ENCODE assay signal across 14 cellular contexts in genomic region chr4:576245-576821, GRCh38. TPM values are rescaled to one million over a fixed set of nuclear protein-coding genes. Genes with fewer than 3 reads are reported as not detected.
DNase-seq lines count a peak whose midpoint lies in the region; ATAC-seq, FAIRE-seq and TF ChIP-seq lines count a peak whose summit lies in the region.
"Had no signal": no experiment of that assay in that cellular context is flagged by ENCODE, and none has a peak within 500 bp of the region (broad histone marks: within the 10 kb centered on the region; RNA-seq: fewer than 3 reads in every experiment).

Gene TMEM271 (minus strand): TSS chr4:576295. CDS start chr4:576062, 233 bp downstream.

- no peak for ATAC-seq in central memory CD8-positive, alpha-beta T cell (replicated peaks; ENCODE audit: extremely low read depth, poor library complexity, severe bottlenecking)
- ATAC-seq in naive thymus-derived CD4-positive, alpha-beta T cell = no peak
- no peak for ATAC-seq in GM19395 (IDR thresholded peaks at IDR 0.05; ENCODE audit: unreplicated experiment)
- ATAC-seq: heart right ventricle had no signal

- CTCF ChIA-PET in naive thymus-derived CD4-positive, alpha-beta T cell (lab: Charles Lee) = no interaction called here

- no peak within 1 kb of the TSS for H3K27ac ChIP-seq in naive thymus-derived CD4-positive, alpha-beta T cell (ENCODE audit: low read depth, low read length)
- no peak within 1 kb of the TSS for H3K27ac ChIP-seq in small intestine (ENCODE audit: low read depth in 1 of 2, low read length in 1 of 2)
- H3K27ac ChIP-seq: ascending aorta, heart right ventricle, sigmoid colon had no signal

- TF ChIP-seq CTCF in HFFc6 (IDR thresholded peaks at IDR 0.05) = no peak

- peaks cover 35% of the 10 kb centered on the region for H3K27me3 Mint-ChIP-seq in HFFc6 (ENCODE audit: insufficient read depth)
- H3K27me3 Mint-ChIP-seq in central memory CD8-positive, alpha-beta T cell = peaks cover 82% of the 10 kb centered on the region
- peaks cover 54 to 72% (median 66%) of the 10 kb centered on the region in 5 donors for H3K27me3 Mint-ChIP-seq in naive thymus-derived CD4-positive, alpha-beta T cell

- no peak for FAIRE-seq in small intestine (lab: Jason Lieb, UNC)
- FAIRE-seq: A204.1 had no signal

- H3K36me3 ChIP-seq in naive thymus-derived CD4-positive, alpha-beta T cell (ENCODE audit: control insufficient read depth in 2 of 3, insufficient read depth in 3 of 3, low read length in 3 of 3) = no peaks in the 10 kb centered on the region
- H3K36me3 ChIP-seq in small intestine (ENCODE audit: control insufficient read depth in 2 of 2, insufficient read depth in 2 of 2, low read length in 2 of 2) = no peaks in the 10 kb centered on the region
- H3K36me3 ChIP-seq: ascending aorta, heart right ventricle, sigmoid colon had no signal

- no peak within 1 kb of the TSS for H3K27ac Mint-ChIP-seq in HFFc6
- H3K27ac Mint-ChIP-seq in central memory CD8-positive, alpha-beta T cell (ENCODE audit: low read depth) = no peak within 1 kb of the TSS
- peak within 1 kb of the TSS in 1 of 9 donors; percentile 80 for H3K27ac Mint-ChIP-seq in naive thymus-derived CD4-positive, alpha-beta T cell

- peaks cover 0 to 4% (median 0%) of the 10 kb centered on the region in 3 experiments for H3K9me3 ChIP-seq in naive thymus-derived CD4-positive, alpha-beta T cell (ENCODE audit: control insufficient read depth in 2 of 3, low read length in 3 of 3)
- no peaks in the 10 kb centered on the region for H3K9me3 ChIP-seq in small intestine (ENCODE audit: control insufficient read depth, low read depth)
- H3K9me3 ChIP-seq: ascending aorta, heart right ventricle, sigmoid colon had no signal

- no peaks in the 10 kb centered on the region for H3K4me1 ChIP-seq in naive thymus-derived CD4-positive, alpha-beta T cell (ENCODE audit: control insufficient read depth in 2 of 2, insufficient read depth in 2 of 2, low read length in 2 of 2)
- H3K4me1 ChIP-seq in small intestine (ENCODE audit: control insufficient read depth in 2 of 2, insufficient read depth in 1 of 2, low read depth in 1 of 2, low read length in 1 of 2) = no peaks in the 10 kb centered on the region
- H3K4me1 ChIP-seq: ascending aorta had no signal

- peak; percentile 8 for DNase-seq in NCI-H1105 treated with DMSO at 0.1 percent for 48 hours (lab: John Stamatoyannopoulos, UW)
- no peak for DNase-seq in NCI-H1105 (lab: John Stamatoyannopoulos, UW)
- no peak for DNase-seq in HFFc6
- DNase-seq in central memory CD8-positive, alpha-beta T cell (ENCODE audit: low spot score in 2 of 2) = no peak
- no peak for DNase-seq in naive thymus-derived CD4-positive, alpha-beta T cell
- no peak for DNase-seq in small intestine
- DNase-seq in SHP77 (lab: John Stamatoyannopoulos, UW) = no peak
- DNase-seq: heart right ventricle, NCI-H2029 treated with DMSO at 0.1 percent for 48 hours, sigmoid colon, T1000 had no signal

- H3K4me1 Mint-ChIP-seq in HFFc6 (ENCODE audit: low read depth) = peaks cover 13% of the 10 kb centered on the region
- peaks cover 5% of the 10 kb centered on the region for H3K4me1 Mint-ChIP-seq in central memory CD8-positive, alpha-beta T cell
- H3K4me1 Mint-ChIP-seq in naive thymus-derived CD4-positive, alpha-beta T cell = peaks cover 5 to 18% (median 13%) of the 10 kb centered on the region in 7 donors

- no peak within 1 kb of the TSS for H3K4me3 ChIP-seq in naive thymus-derived CD4-positive, alpha-beta T cell (ENCODE audit: low read length)
- peak within 1 kb of the TSS in 1 of 2 donors; percentile 6 for H3K4me3 ChIP-seq in small intestine (ENCODE audit: low read depth in 1 of 2, low read length in 2 of 2)
- H3K4me3 ChIP-seq: ascending aorta had no signal

- WGBS in small intestine, 3 donors = 3 to 7% (median 6%) methylated on average over 5 to 60 of the region's 60 CpGs

- intact Hi-C loops in naive thymus-derived CD4-positive, alpha-beta T cell (cut with micrococcal nuclease) = no loop called here

- H3K36me3 Mint-ChIP-seq in HFFc6 (ENCODE audit: low read depth) = no peaks in the 10 kb centered on the region; the same call in 1 of the 2 replicates
- peaks cover 1% of the 10 kb centered on the region for H3K36me3 Mint-ChIP-seq in central memory CD8-positive, alpha-beta T cell (ENCODE audit: insufficient read depth)
- H3K36me3 Mint-ChIP-seq in naive thymus-derived CD4-positive, alpha-beta T cell = peaks cover 0 to 11% (median 4%) of the 10 kb centered on the region in 5 donors

- peaks cover 0 to 4% of the 10 kb centered on the region in 2 donors for H3K27me3 ChIP-seq in naive thymus-derived CD4-positive, alpha-beta T cell (ENCODE audit: control insufficient read depth in 2 of 2, insufficient read depth in 2 of 2, low read length in 2 of 2)
- peaks cover 27 to 52% of the 10 kb centered on the region in 2 donors for H3K27me3 ChIP-seq in small intestine (ENCODE audit: control insufficient read depth in 2 of 2, insufficient read depth in 2 of 2, low read length in 2 of 2)

- peaks cover 11% of the 10 kb centered on the region; the same call in 1 of the 2 replicates for H3K9me3 Mint-ChIP-seq in HFFc6
- H3K9me3 Mint-ChIP-seq in central memory CD8-positive, alpha-beta T cell = peaks cover 6% of the 10 kb centered on the region
- H3K9me3 Mint-ChIP-seq in naive thymus-derived CD4-positive, alpha-beta T cell = peaks cover 0 to 20% (median 12%) of the 10 kb centered on the region in 11 donors

- POLR2A ChIA-PET in naive thymus-derived CD4-positive, alpha-beta T cell (lab: Charles Lee) = no interaction called here

- H3K4me3 Mint-ChIP-seq in HFFc6 = peak within 1 kb of the TSS; percentile 78
- H3K4me3 Mint-ChIP-seq in central memory CD8-positive, alpha-beta T cell = peak within 1 kb of the TSS; percentile 54
- H3K4me3 Mint-ChIP-seq in naive thymus-derived CD4-positive, alpha-beta T cell = peak within 1 kb of the TSS; percentile 38 to 86 (median 72)

RNA-seq across cellular contexts. Expression of gene TMEM271, which starts in this region (rescaled TPM):
- total RNA-seq in HFFc6 (2021; fragmentation: NEBNext Ultra II Directional; extraction: Animal tissue kit (Norgen Biotek cat#: 25700)) = not detected
- total RNA-seq in naive thymus-derived CD4-positive, alpha-beta T cell = not detected
- not detected for polyA plus RNA-seq in naive thymus-derived CD4-positive, alpha-beta T cell
- polyA plus RNA-seq in small intestine = under 1 TPM in 1 of 3 donors, not detected in 2; 0.22 TPM
- total RNA-seq: ascending aorta, heart right ventricle had no signal
- polyA plus RNA-seq: heart right ventricle had no signal
